Comparison of ENCODE assay signal across 8 cellular contexts in the genomic region with DNA sequence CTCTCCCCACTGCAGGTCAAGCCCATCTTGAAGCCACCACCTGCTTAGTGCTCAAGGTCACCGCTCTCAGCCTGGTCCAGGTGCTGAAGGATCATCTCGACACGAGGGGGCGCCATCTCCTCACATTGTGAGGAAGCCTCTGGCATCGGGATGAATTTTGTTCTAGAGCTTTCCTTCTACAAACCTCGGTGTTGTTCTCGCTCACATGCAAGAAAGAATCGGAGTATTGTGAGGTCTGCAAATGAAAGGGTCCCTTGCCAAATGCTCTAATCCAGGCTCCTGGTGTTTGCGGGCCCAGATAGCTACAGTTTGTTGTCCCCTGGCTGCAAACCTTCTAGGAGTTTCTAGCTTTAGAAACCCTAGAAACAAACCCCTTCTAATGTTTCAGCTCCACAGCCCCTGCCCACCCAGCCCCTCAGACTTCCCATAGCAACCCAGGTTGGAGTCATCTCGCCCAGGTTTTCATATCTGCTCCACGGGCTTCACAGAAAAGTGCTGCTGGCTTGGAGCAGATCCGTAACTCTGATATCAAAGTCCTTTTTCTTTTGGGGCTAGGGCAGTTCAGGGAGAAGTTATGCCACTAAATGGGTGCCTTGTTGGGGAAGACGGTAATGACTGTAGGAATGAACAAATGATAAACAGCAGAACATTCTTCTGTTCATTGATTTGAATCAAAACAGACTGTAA.
DNase-seq lines count a peak whose midpoint lies in the region; ATAC-seq and TF ChIP-seq lines count a peak whose summit lies in the region.

No MANE protein-coding gene starts in this region.

- ATAC-seq in GM19467 (IDR thresholded peaks at IDR 0.05; ENCODE audit: unreplicated experiment), result peak; percentile 82
- peak; percentile 94 for ATAC-seq in stimulated activated naive CD8-positive, alpha-beta T cell treated with anti-CD3 and anti-CD28 coated beads, Interleukin-15, Interleukin-2, amounts not matched to agents 100 U/mL and 50 U/mL, for 24 hours

- H3K27ac Mint-ChIP-seq in nephron, result peak overlapping the region in 2 of 3 experiments; percentile 5 to 21

- peaks cover 5% of the 10 kb centered on the region for H3K4me1 Mint-ChIP-seq in nephron

- H3K9me3 Mint-ChIP-seq in nephron, result peaks cover 3% of the 10 kb centered on the region

- peaks cover 4% of the 10 kb centered on the region for H3K27me3 Mint-ChIP-seq in nephron (ENCODE audit: low read depth)

- no peaks in the 10 kb centered on the region for H3K36me3 Mint-ChIP-seq in nephron (ENCODE audit: low read depth)

- no peak overlapping the region for H3K4me3 Mint-ChIP-seq in nephron

- TF ChIP-seq CTCF in nephron (IDR thresholded peaks at IDR 0.05; ENCODE audit: unreplicated experiment in 3 of 3), result peak; percentile 87 to 91 (median 89)

- DNase-seq in CD1c-positive myeloid dendritic cell (ENCODE audit: extremely low spot score) (peak; percentile 91), KG1 (lab: John Stamatoyannopoulos, UW) (peak; percentile 74), OCI-M1 (lab: John Stamatoyannopoulos, UW) (peak; percentile 94), activated T-cell treated with anti-CD3 and anti-CD28 coated beads for 48 hours (ENCODE audit: low read depth) (peak; percentile 78), fibroblast of gingiva (ENCODE audit: low read depth) (peak; percentile 61)
- peak; percentile 93 for DNase-seq in stimulated activated naive CD8-positive, alpha-beta T cell treated with anti-CD3 and anti-CD28 coated beads, Interleukin-15, Interleukin-2, amounts not matched to agents 100 U/mL and 50 U/mL, for 24 hours

Comparison
In these comparisons a context has a peak if more than half of its experiments do, and no peak if none do; other contexts are left out.
1. Peak in every context shown above with its lines: DNase-seq and ATAC-seq.